Comparison of ENCODE assay signal across 13 cellular contexts in the genomic region with DNA sequence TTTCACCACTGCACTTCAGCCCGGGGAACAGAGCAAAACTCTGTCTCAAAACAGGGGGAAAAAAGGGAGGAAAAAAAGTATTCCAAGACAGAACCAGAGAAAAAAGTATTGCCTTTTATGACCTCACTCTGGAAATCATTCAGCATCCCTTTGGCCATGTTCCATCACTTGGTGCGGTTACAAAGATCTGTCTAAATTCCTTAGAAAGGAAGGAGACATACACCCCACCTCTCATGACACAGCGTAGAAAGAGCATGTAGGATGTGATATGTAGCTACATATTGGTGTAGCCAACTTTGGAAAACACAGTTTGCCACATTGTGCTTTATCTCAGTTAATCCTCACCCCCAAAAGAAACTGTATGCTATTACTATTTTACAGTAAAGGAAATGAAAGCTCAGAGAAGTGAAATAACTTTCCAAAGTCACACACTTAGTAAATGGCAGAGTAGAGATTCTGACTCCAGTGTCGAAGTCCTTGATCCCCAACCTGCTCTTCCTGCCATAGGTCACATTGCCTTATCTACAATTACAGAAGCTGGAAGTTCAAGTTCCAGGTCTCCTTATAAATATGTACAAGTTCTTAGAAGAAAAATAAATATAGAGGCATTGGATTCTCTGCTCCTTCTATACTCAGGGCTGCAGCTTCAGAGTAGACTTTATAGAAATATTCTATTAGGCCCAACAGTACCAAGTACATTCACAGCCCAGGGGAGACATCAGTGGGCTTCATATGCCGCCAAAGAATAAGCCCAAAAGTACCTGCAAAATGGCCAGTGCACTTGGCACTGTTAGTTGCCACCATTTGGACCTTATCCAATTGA.
A peak's percentile ranks its signal among the peaks of the same experiment; 100 is the strongest.
DNase-seq lines count a peak whose midpoint lies in the region; ATAC-seq, FAIRE-seq and TF ChIP-seq lines count a peak whose summit lies in the region.
"Had no signal": no experiment of that assay in that cellular context is flagged by ENCODE, and none has a peak within 500 bp of the region (broad histone marks: within the 10 kb centered on the region; RNA-seq: fewer than 3 reads in every experiment).

No MANE protein-coding gene starts in this region.

- peak overlapping the region; percentile 34 for H3K27ac Mint-ChIP-seq in T-helper 17 cell
- H3K27ac Mint-ChIP-seq in stimulated activated naive B cell treated with anti-CD40 and anti-IgM and Interleukin-4, amounts not matched to agents 10 μg/mL and 1 μg/mL and 100 μg/mL, for 72 hours = peak overlapping the region; percentile 37
- H3K27ac Mint-ChIP-seq: activated naive CD8-positive, alpha-beta T cell treated with anti-CD3 and anti-CD28 coated beads for 36 hours had no signal

- H3K36me3 ChIP-seq in heart right ventricle (no peaks in the 10 kb centered on the region), aorta (ENCODE audit: control insufficient read depth in 1 of 2, insufficient read depth in 2 of 2, low read length in 1 of 2) (no peaks in the 10 kb centered on the region)
- H3K36me3 ChIP-seq: suprapubic skin had no signal

- H3K27ac ChIP-seq in heart right ventricle = peak overlapping the region in 7 of 10 donors; percentile 45 to 71 (median 60)
- H3K27ac ChIP-seq in aorta (ENCODE audit: low read depth in 1 of 2, low read length in 2 of 2) = no peak overlapping the region
- H3K27ac ChIP-seq: suprapubic skin had no signal

- H3K4me3 ChIP-seq in heart right ventricle (no peak overlapping the region), aorta (ENCODE audit: low read length in 2 of 2) (no peak overlapping the region)
- H3K4me3 ChIP-seq: suprapubic skin had no signal

- peaks cover 0 to 18% (median 13%) of the 10 kb centered on the region in 9 donors for H3K4me1 ChIP-seq in heart right ventricle
- H3K4me1 ChIP-seq in aorta (ENCODE audit: control insufficient read depth in 1 of 2, insufficient read depth in 2 of 2, low read length in 2 of 2) = no peaks in the 10 kb centered on the region

- H3K9me3 Mint-ChIP-seq in stimulated activated naive B cell treated with anti-CD40 and anti-IgM and Interleukin-4, amounts not matched to agents 10 μg/mL and 1 μg/mL and 100 μg/mL, for 72 hours = no peaks in the 10 kb centered on the region
- H3K9me3 Mint-ChIP-seq: activated naive CD8-positive, alpha-beta T cell treated with anti-CD3 and anti-CD28 coated beads for 36 hours; natural killer cell treated with Interleukin-12 subunit alpha and Interleukin-12 subunit beta and Interleukin-15 and Interleukin-18, amount 100 ng/mL, for 72 hours had no signal

- no peak for FAIRE-seq in RCC 7860 (lab: Jason Lieb, UNC)
- FAIRE-seq: D721Med, endometrium had no signal

- no peaks in the 10 kb centered on the region for H3K4me1 Mint-ChIP-seq in T-helper 17 cell
- peaks cover 6 to 14% of the 10 kb centered on the region in 2 donors for H3K4me1 Mint-ChIP-seq in stimulated activated naive B cell treated with anti-CD40 and anti-IgM and Interleukin-4, amounts not matched to agents 10 μg/mL and 1 μg/mL and 100 μg/mL, for 72 hours

- peak; percentile 5 for ATAC-seq in GM21723 (IDR thresholded peaks at IDR 0.05; ENCODE audit: unreplicated experiment)
- no peak for ATAC-seq in T-helper 17 cell
- ATAC-seq in heart right ventricle = peak in 4 of 8 donors; percentile 26 to 51 (median 38)
- ATAC-seq in stimulated activated naive B cell treated with anti-CD40 and anti-IgM and Interleukin-4, amounts not matched to agents 10 μg/mL and 1 μg/mL and 100 μg/mL, for 72 hours (replicated peaks) = no peak
- ATAC-seq in aorta (ENCODE audit: low FRiP score) = no peak

- no peaks in the 10 kb centered on the region for H3K27me3 ChIP-seq in heart right ventricle
- no peaks in the 10 kb centered on the region for H3K27me3 ChIP-seq in aorta (ENCODE audit: control insufficient read depth in 1 of 2, insufficient read depth in 2 of 2, low read length in 1 of 2)
- H3K27me3 ChIP-seq: suprapubic skin had no signal

- no peaks in the 10 kb centered on the region for H3K36me3 Mint-ChIP-seq in T-helper 17 cell (ENCODE audit: low read depth)
- no peaks in the 10 kb centered on the region for H3K36me3 Mint-ChIP-seq in stimulated activated naive B cell treated with anti-CD40 and anti-IgM and Interleukin-4, amounts not matched to agents 10 μg/mL and 1 μg/mL and 100 μg/mL, for 72 hours
- H3K36me3 Mint-ChIP-seq: activated naive CD8-positive, alpha-beta T cell treated with anti-CD3 and anti-CD28 coated beads for 36 hours; natural killer cell treated with Interleukin-12 subunit alpha and Interleukin-12 subunit beta and Interleukin-15 and Interleukin-18, amount 100 ng/mL, for 72 hours had no signal

- H3K4me3 Mint-ChIP-seq in T-helper 17 cell = no peak overlapping the region
- no peak overlapping the region for H3K4me3 Mint-ChIP-seq in stimulated activated naive B cell treated with anti-CD40 and anti-IgM and Interleukin-4, amounts not matched to agents 10 μg/mL and 1 μg/mL and 100 μg/mL, for 72 hours
- H3K4me3 Mint-ChIP-seq: activated naive CD8-positive, alpha-beta T cell treated with anti-CD3 and anti-CD28 coated beads for 36 hours; natural killer cell treated with Interleukin-12 subunit alpha and Interleukin-12 subunit beta and Interleukin-15 and Interleukin-18, amount 100 ng/mL, for 72 hours had no signal

- H3K27me3 Mint-ChIP-seq in T-helper 17 cell = no peaks in the 10 kb centered on the region
- no peaks in the 10 kb centered on the region for H3K27me3 Mint-ChIP-seq in stimulated activated naive B cell treated with anti-CD40 and anti-IgM and Interleukin-4, amounts not matched to agents 10 μg/mL and 1 μg/mL and 100 μg/mL, for 72 hours
- H3K27me3 Mint-ChIP-seq: natural killer cell treated with Interleukin-12 subunit alpha and Interleukin-12 subunit beta and Interleukin-15 and Interleukin-18, amount 100 ng/mL, for 72 hours had no signal

- no peaks in the 10 kb centered on the region for H3K9me3 ChIP-seq in T-helper 17 cell (ENCODE audit: control insufficient read depth, low read length, poor library complexity, severe bottlenecking)
- no peaks in the 10 kb centered on the region for H3K9me3 ChIP-seq in heart right ventricle
- no peaks in the 10 kb centered on the region for H3K9me3 ChIP-seq in aorta (ENCODE audit: control insufficient read depth, low read length)
- H3K9me3 ChIP-seq: suprapubic skin had no signal

- WGBS in heart right ventricle, 2 donors = 54 to 58% methylated on average over 5 of the region's 5 CpGs
- WGBS in aorta, 2 donors = 26 to 28% methylated on average over 5 of the region's 5 CpGs

- intact Hi-C loops in heart right ventricle (cut with DNase I) = loop anchor here in 5 of 10 donors (2.0 to 10.0 kb wide), 6 partner anchors 56 to 562 kb away; no protein-coding TSS in a partner anchor
- intact Hi-C loops in aorta (cut with DNase I) = loop anchor here (5.0 kb wide), 2 partner anchors 60 to 690 kb away; no protein-coding TSS in a partner anchor

- TF ChIP-seq CTCF in heart right ventricle (IDR thresholded peaks at IDR 0.05) = no peak

- DNase-seq in T-helper 17 cell (no peak), heart right ventricle (peak in 1 of 2 donors; percentile 41), NCI-H748 treated with DMSO at 0.1 percent for 48 hours (lab: John Stamatoyannopoulos, UW) (no peak), aorta (no peak), RCC 7860 (ENCODE audit: low spot score) (no peak), DMS114 treated with DMSO at 0.1 percent for 48 hours (lab: John Stamatoyannopoulos, UW; ENCODE audit: unreplicated experiment) (no peak)
- no peak for DNase-seq in stimulated activated naive B cell treated with anti-CD40 and anti-IgM and Interleukin-4, amounts not matched to agents 10 μg/mL and 1 μg/mL and 100 μg/mL, for 72 hours

Comparison
In these comparisons a context has a peak if more than half of its experiments do, and no peak if none do; other contexts are left out.
1. H3K27ac ChIP-seq: peak in heart right ventricle (7 of 10); none in aorta (0 of 2).